ENCODE assay signal across 22 cellular contexts in the genomic region with DNA sequence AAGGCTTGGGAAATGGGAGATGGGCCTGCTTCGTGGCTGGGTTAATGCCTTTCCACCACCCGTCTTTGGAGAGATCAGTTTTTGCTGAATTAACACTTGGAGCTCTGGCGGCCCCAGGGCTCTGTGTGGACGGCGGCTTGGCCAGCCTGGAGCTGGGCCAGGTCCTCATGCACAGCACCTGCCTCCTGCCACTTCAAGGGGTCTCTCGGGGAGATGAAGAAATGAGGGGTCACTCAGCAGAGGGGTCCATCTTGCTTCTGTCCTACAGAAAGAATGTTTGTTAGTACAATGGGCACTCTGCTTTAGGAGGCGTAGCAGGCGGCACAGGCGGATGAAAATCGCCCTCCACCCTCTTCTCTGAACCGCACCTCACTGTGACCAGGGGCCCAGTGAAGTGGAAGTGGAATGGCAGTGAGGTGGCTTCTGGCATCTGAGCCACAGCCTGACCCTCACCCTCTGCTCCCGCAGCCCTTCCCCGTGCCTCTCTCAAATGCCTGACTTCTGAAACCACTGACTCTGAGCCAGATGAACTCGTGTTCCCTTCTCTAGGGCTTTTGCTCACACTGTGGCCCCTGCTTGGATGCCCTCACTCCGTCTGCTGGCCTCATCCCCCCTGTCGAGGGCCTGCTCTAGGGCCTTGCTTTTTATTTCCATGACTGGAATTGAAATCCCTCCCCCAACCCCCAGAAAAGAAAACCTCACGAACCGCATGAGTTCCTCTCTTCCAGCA. TPM values are rescaled to one million over a fixed set of nuclear protein-coding genes. Genes with fewer than 3 reads are reported as not detected.
DNase-seq lines count a peak whose midpoint lies in the region; ATAC-seq and TF ChIP-seq lines count a peak whose summit lies in the region.
"Had no signal": no experiment of that assay in that cellular context is flagged by ENCODE, and none has a peak within 500 bp of the region (broad histone marks: within the 10 kb centered on the region; RNA-seq: fewer than 3 reads in every experiment).

No MANE protein-coding gene starts in this region.

- peak overlapping the region; percentile 72 for H3K27ac ChIP-seq in fibroblast of lung (ENCODE audit: insufficient read depth, low read length)
- H3K27ac ChIP-seq: cardiac muscle cell, HL-60, SJSA1, uterus had no signal

- H3K27me3 ChIP-seq in Caco-2 (replicated peaks; ENCODE audit: control insufficient read depth, insufficient read depth, low read length) = no peaks in the 10 kb centered on the region
- no peaks in the 10 kb centered on the region for H3K27me3 ChIP-seq in fibroblast of lung (ENCODE audit: control insufficient read depth, insufficient read depth, low read length)
- H3K27me3 ChIP-seq: cardiac muscle cell, SJSA1, uterus had no signal

- peaks cover 30% of the 10 kb centered on the region for H3K4me1 ChIP-seq in Caco-2
- H3K4me1 ChIP-seq in fibroblast of lung (ENCODE audit: control insufficient read depth, extremely low read depth, insufficient read depth, low read length) = peaks cover 16% of the 10 kb centered on the region
- H3K4me1 ChIP-seq: SJSA1, uterus had no signal

- no peak overlapping the region for H3K9ac ChIP-seq in fibroblast of lung (ENCODE audit: insufficient read depth, low read length)

- H3K36me3 ChIP-seq in Caco-2 (ENCODE audit: control insufficient read depth, insufficient read depth, low read length) (no peaks in the 10 kb centered on the region), fibroblast of lung (ENCODE audit: control insufficient read depth, insufficient read depth, low read length) (no peaks in the 10 kb centered on the region)
- H3K36me3 ChIP-seq: SJSA1, uterus had no signal

- DNase-seq in Caco-2 (no peak), NCI-H1092 treated with DMSO at 0.1 percent for 48 hours (lab: John Stamatoyannopoulos, UW) (peak; percentile 21), fibroblast of lung (ENCODE audit: low read depth in 2 of 2) (peak in 1 of 2 donors; percentile 14), osteocyte (ENCODE audit: extremely low spot score, unreplicated experiment) (no peak), NCI-H187 treated with DMSO at 0.1 percent for 48 hours (lab: John Stamatoyannopoulos, UW) (no peak), SKM-1 (lab: John Stamatoyannopoulos, UW; ENCODE audit: unreplicated experiment) (no peak)
- no peak for DNase-seq in activated naive CD4-positive, alpha-beta T cell treated with Interleukin-2 at 50 U/mL for 16 hours
- DNase-seq: CD4-positive, CD25-positive, alpha-beta regulatory T cell; effector CD8-positive, alpha-beta T cell; NCI-H2171; NCI-H69; uterus had no signal

- H3K4me1 Mint-ChIP-seq in Caco-2 (ENCODE audit: low read depth, unreplicated experiment) = peaks cover 20% of the 10 kb centered on the region
- peaks cover 28% of the 10 kb centered on the region for H3K4me1 Mint-ChIP-seq in osteocyte (ENCODE audit: unreplicated experiment)
- H3K4me1 Mint-ChIP-seq: CD4-positive, CD25-positive, alpha-beta regulatory T cell had no signal

- intact Hi-C loops in Caco-2 (cut with micrococcal nuclease; ENCODE audit: unreplicated experiment) = loop anchor here (2.0 kb wide), 1 partner anchor 75 kb away; no protein-coding TSS in a partner anchor

- CTCF ChIA-PET in Caco-2 (lab: Charles Lee) = no interaction called here

- H3K4me3 ChIP-seq in Caco-2 (ENCODE audit: low read depth, low read length) (no peak overlapping the region), fibroblast of lung (replicated peaks in 1 of 4; ENCODE audit: control extremely low read depth in 1 of 4, insufficient read depth in 1 of 4, low read depth in 3 of 4, low read length in 4 of 4) (no peak overlapping the region)
- H3K4me3 ChIP-seq: cardiac muscle cell, SJSA1, uterus had no signal

- no peak for ATAC-seq in HG02588 (IDR thresholded peaks at IDR 0.05; ENCODE audit: unreplicated experiment)
- ATAC-seq: natural killer cell treated with Interleukin-12 subunit alpha and Interleukin-12 subunit beta and Interleukin-15 and Interleukin-18, amount 100 ng/mL, for 72 hours had no signal

- no TSS peak for BruUV-seq in Caco-2 (replicated peaks; lab: Mats Ljungman, UMichigan)

- H2AFZ ChIP-seq in fibroblast of lung (ENCODE audit: low read length) = no peak overlapping the region

- H3K9me3 ChIP-seq in Caco-2 (no peaks in the 10 kb centered on the region), fibroblast of lung (ENCODE audit: control insufficient read depth, insufficient read depth, low read depth, low read length) (no peaks in the 10 kb centered on the region)
- H3K9me3 ChIP-seq: SJSA1, uterus had no signal

- H3K36me3 Mint-ChIP-seq in Caco-2 (ENCODE audit: insufficient read depth, unreplicated experiment) (no peaks in the 10 kb centered on the region), osteocyte (ENCODE audit: unreplicated experiment) (no peaks in the 10 kb centered on the region)
- H3K36me3 Mint-ChIP-seq: CD4-positive, CD25-positive, alpha-beta regulatory T cell; memory B cell; natural killer cell treated with Interleukin-12 subunit alpha and Interleukin-12 subunit beta and Interleukin-15 and Interleukin-18, amount 100 ng/mL, for 72 hours had no signal

- peak overlapping the region; percentile 37 for H3K27ac Mint-ChIP-seq in Caco-2 (ENCODE audit: unreplicated experiment)
- H3K27ac Mint-ChIP-seq in osteocyte (ENCODE audit: unreplicated experiment) = peak overlapping the region; percentile 27
- H3K27ac Mint-ChIP-seq: CD4-positive, CD25-positive, alpha-beta regulatory T cell; memory B cell; natural killer cell treated with Interleukin-12 subunit alpha and Interleukin-12 subunit beta and Interleukin-15 and Interleukin-18, amount 100 ng/mL, for 72 hours; stimulated activated naive CD8-positive, alpha-beta T cell treated with anti-CD3 and anti-CD28 coated beads, Interleukin-15, Interleukin-2, amounts not matched to agents 100 ng/mL and 50 ng/mL, for 24 hours; T-helper 2 cell treated with Interferon-gamma antibody and Interleukin-4, amounts not matched to agents 5 μg/mL and 100 μg/mL, for 36 hours had no signal

- H3K27me3 Mint-ChIP-seq in Caco-2 (ENCODE audit: insufficient read depth, unreplicated experiment) = no peaks in the 10 kb centered on the region
- no peaks in the 10 kb centered on the region for H3K27me3 Mint-ChIP-seq in osteocyte (ENCODE audit: unreplicated experiment)

- no peaks in the 10 kb centered on the region for H3K79me2 ChIP-seq in fibroblast of lung (ENCODE audit: control insufficient read depth, insufficient read depth, low read length)

- POLR2A ChIA-PET in Caco-2 (lab: Charles Lee) = no interaction called here

- TF ChIP-seq CTCF in Caco-2 (IDR thresholded peaks at IDR 0.05; ENCODE audit: insufficient read depth in 1 of 2, low read depth in 1 of 2, low read length in 1 of 2, severe bottlenecking in 1 of 2, unreplicated experiment in 1 of 2) = no peak
- TF ChIP-seq CTCF in fibroblast of lung (conservative IDR thresholded peaks at IDR 0.05 in 1 of 2, IDR thresholded peaks at IDR 0.05 in 1 of 2; ENCODE audit: low read depth in 1 of 2, low read length in 2 of 2) = no peak
- TF ChIP-seq CTCF in osteocyte (IDR thresholded peaks at IDR 0.05) = no peak

- no peaks in the 10 kb centered on the region for H4K20me1 ChIP-seq in fibroblast of lung (ENCODE audit: control insufficient read depth, extremely low read depth, insufficient read depth, low read length)

- H3K4me3 Mint-ChIP-seq in Caco-2 (ENCODE audit: unreplicated experiment) (no peak overlapping the region), osteocyte (ENCODE audit: unreplicated experiment) (no peak overlapping the region)
- H3K4me3 Mint-ChIP-seq: CD4-positive, CD25-positive, alpha-beta regulatory T cell; memory B cell; natural killer cell treated with Interleukin-12 subunit alpha and Interleukin-12 subunit beta and Interleukin-15 and Interleukin-18, amount 100 ng/mL, for 72 hours; stimulated activated naive CD8-positive, alpha-beta T cell treated with anti-CD3 and anti-CD28 coated beads, Interleukin-15, Interleukin-2, amounts not matched to agents 100 ng/mL and 50 ng/mL, for 24 hours; T-helper 2 cell treated with Interferon-gamma antibody and Interleukin-4, amounts not matched to agents 5 μg/mL and 100 μg/mL, for 36 hours had no signal

- H3K9me3 Mint-ChIP-seq in Caco-2 (ENCODE audit: unreplicated experiment) (no peaks in the 10 kb centered on the region), osteocyte (ENCODE audit: unreplicated experiment) (no peaks in the 10 kb centered on the region)
- H3K9me3 Mint-ChIP-seq: CD4-positive, CD25-positive, alpha-beta regulatory T cell; memory B cell; natural killer cell treated with Interleukin-12 subunit alpha and Interleukin-12 subunit beta and Interleukin-15 and Interleukin-18, amount 100 ng/mL, for 72 hours; stimulated activated naive CD8-positive, alpha-beta T cell treated with anti-CD3 and anti-CD28 coated beads, Interleukin-15, Interleukin-2, amounts not matched to agents 100 ng/mL and 50 ng/mL, for 24 hours; T-helper 2 cell treated with Interferon-gamma antibody and Interleukin-4, amounts not matched to agents 5 μg/mL and 100 μg/mL, for 36 hours had no signal

- no peak overlapping the region for H3K4me2 ChIP-seq in fibroblast of lung (ENCODE audit: extremely low read depth, insufficient read depth, low read length)

RNA-seq across cellular contexts. Expression of a gene that starts 42.2 kb away (rescaled TPM):
- total RNA-seq in Caco-2 (2022) (30.5 and 32.4 TPM in 2 replicates), fibroblast of lung (0.77 and 0.83 TPM in 2 replicates), osteocyte (0.81 and 0.86 TPM in 2 replicates)
- polyA plus RNA-seq in fibroblast of lung = 0.15 and 0.23 TPM in 2 replicates
- 0.23 and 0.34 TPM in 2 replicates for polyA plus RNA-seq in fibroblast of lung (2012)
- polyA minus RNA-seq in fibroblast of lung (ENCODE audit: low replicate concordance) = 0.11 and 0.12 TPM in 2 replicates
- total RNA-seq: SJSA1 had no signal
- polyA plus RNA-seq: keratinocyte had no signal

RNA-seq across cellular contexts. Expression of a gene that starts 42.4 kb away (rescaled TPM):
- total RNA-seq in Caco-2 (2022) (27.5 and 30.0 TPM in 2 replicates), fibroblast of lung (0.26 and 0.33 TPM in 2 replicates), osteocyte (0.24 and 0.54 TPM in 2 replicates)
- polyA plus RNA-seq in fibroblast of lung = 0.12 and 0.32 TPM in 2 replicates
- polyA plus RNA-seq in fibroblast of lung (2012) = 0.96 and 1.1 TPM in 2 replicates
- 1.3 TPM in 1 of 2 replicates, not detected in the other for polyA minus RNA-seq in fibroblast of lung (ENCODE audit: low replicate concordance)
- total RNA-seq: pulmonary artery endothelial cell, SJSA1 had no signal
- polyA plus RNA-seq: keratinocyte had no signal

Comparison
In these comparisons a context has a peak if more than half of its experiments do, and no peak if none do; other contexts are left out.
1. RNA of a gene that starts 42.2 kb away (total RNA-seq): 30.5 to 32.4 TPM in Caco-2; 0.81 to 0.86 TPM in osteocyte and 0.77 to 0.83 TPM in fibroblast of lung; every median in the first group is over 10 times any median in the second.
2. RNA of a gene that starts 42.4 kb away (total RNA-seq): 27.5 to 30.0 TPM in Caco-2; 0.24 to 0.54 TPM in osteocyte and 0.26 to 0.33 TPM in fibroblast of lung; every median in the first group is over 10 times any median in the second.